ENCODE assay signal across 10 cellular contexts in genomic region chr17:74432484-74433391, GRCh38. TPM values are rescaled to one million over a fixed set of nuclear protein-coding genes. Genes with fewer than 3 reads are reported as not detected.
DNase-seq lines count a peak whose midpoint lies in the region; TF ChIP-seq lines count a peak whose summit lies in the region.
"Had no signal": no experiment of that assay in that cellular context is flagged by ENCODE, and none has a peak within 500 bp of the region (broad histone marks: within the 10 kb centered on the region; RNA-seq: fewer than 3 reads in every experiment).

No MANE protein-coding gene starts in this region.

- DNase-seq in iPS DF 6.9 (ENCODE audit: low read depth, low spot score), result no peak
- no peak for DNase-seq in retinal pigment epithelial cell (ENCODE audit: low read depth)
- DNase-seq in activated naive CD4-positive, alpha-beta T cell treated with anti-CD3 and anti-CD28 coated beads, Interleukin-2, amount 50 U/mL, for 16 hours, result no peak
- DNase-seq in activated CD8-positive, alpha-beta memory T cell treated with anti-CD3 and anti-CD28 coated beads, Interleukin-2, amount 50 U/mL, for 4 hours, result no peak
- no peak for DNase-seq in stimulated activated CD4-positive, alpha-beta T cell treated with anti-CD3 and anti-CD28 coated beads, Interleukin-15, amount 100 ng/mL, for 24 hours
- DNase-seq in A172 (ENCODE audit: low spot score), result no peak
- DNase-seq: GDM1 had no signal

- H3K27me3 ChIP-seq in iPS DF 6.9 (ENCODE audit: control insufficient read depth, insufficient read depth, low read length), result no peaks in the 10 kb centered on the region; the same call in 1 of the 2 replicates

- H3K36me3 ChIP-seq in ES-I3 (ENCODE audit: insufficient read depth, low read length) (no peaks in the 10 kb centered on the region), iPS DF 6.9 (ENCODE audit: control insufficient read depth, insufficient read depth, low read length) (no peaks in the 10 kb centered on the region)

- peak overlapping the region; percentile 76 for H3K9ac ChIP-seq in ES-I3 (ENCODE audit: low read depth, low read length)

- WGBS in iPS DF 6.9 (ENCODE audit: insufficient coverage, insufficient read length), result no CpG with 5 or more reads among the region's 53 CpGs

- H3K4me1 ChIP-seq in ES-I3 (ENCODE audit: insufficient read depth, low read length) (peaks cover 22% of the 10 kb centered on the region), iPS DF 6.9 (ENCODE audit: control insufficient read depth, insufficient read depth, low read length) (peaks cover 10% of the 10 kb centered on the region)

- H3K9me3 ChIP-seq in ES-I3 (ENCODE audit: control insufficient read depth, insufficient read depth, low read length) (no peaks in the 10 kb centered on the region), iPS DF 6.9 (ENCODE audit: control insufficient read depth, insufficient read depth, low read length) (no peaks in the 10 kb centered on the region)

- H3K4me3 ChIP-seq in iPS DF 6.9 (ENCODE audit: low read length), result peak overlapping the region; percentile 84
- peak overlapping the region; percentile 76 for H3K4me3 ChIP-seq in retinal pigment epithelial cell (ENCODE audit: low read length)

- no peak for TF ChIP-seq CTCF in VCaP (conservative IDR thresholded peaks at IDR 0.05)
- no peak for TF ChIP-seq CTCF in retinal pigment epithelial cell (conservative IDR thresholded peaks at IDR 0.05; ENCODE audit: low read depth, low read length)

- H3K27ac ChIP-seq in VCaP (peak overlapping the region; percentile 71), iPS DF 6.9 (ENCODE audit: low read length) (no peak overlapping the region)

RNA-seq across cellular contexts. Expression of gene GPRC5C, which starts 0.8 kb away (rescaled TPM):
- total RNA-seq in A172 (2014; rRNA removed; shearing (Covaris generic)), result 2.7 and 5.9 TPM in 2 replicates

RNA-seq across cellular contexts. Expression of gene CD300A, which starts 33.7 kb away (rescaled TPM):
- not detected in 2 replicates for total RNA-seq in A172 (2014; rRNA removed; shearing (Covaris generic))
- total RNA-seq: M059J had no signal
